Comparison of ENCODE assay signal across 1 cellular context in genomic region chr2:46198164-46198883, GRCh38.
TF ChIP-seq lines count a peak whose summit lies in the region.

No MANE protein-coding gene starts in this region.

TF ChIP-seq in endothelial cell of umbilical vein, 7 proteins besides CTCF, POLR2A, EP300 and RAD21:
- TF ChIP-seq EZH2 (IDR thresholded peaks at IDR 0.05; ENCODE audit: borderline replicate concordance, low read depth, low read length, severe bottlenecking) (no peak), POLR2AphosphoS5 (IDR thresholded peaks at IDR 0.05; ENCODE audit: insufficient read depth, low read depth, low read length) (no peak), FOS (IDR thresholded peaks at IDR 0.05; ENCODE audit: borderline replicate concordance, insufficient read depth, low read length) (no peak)
